9 cellular contexts compared by ENCODE assay signal in the genomic region with DNA sequence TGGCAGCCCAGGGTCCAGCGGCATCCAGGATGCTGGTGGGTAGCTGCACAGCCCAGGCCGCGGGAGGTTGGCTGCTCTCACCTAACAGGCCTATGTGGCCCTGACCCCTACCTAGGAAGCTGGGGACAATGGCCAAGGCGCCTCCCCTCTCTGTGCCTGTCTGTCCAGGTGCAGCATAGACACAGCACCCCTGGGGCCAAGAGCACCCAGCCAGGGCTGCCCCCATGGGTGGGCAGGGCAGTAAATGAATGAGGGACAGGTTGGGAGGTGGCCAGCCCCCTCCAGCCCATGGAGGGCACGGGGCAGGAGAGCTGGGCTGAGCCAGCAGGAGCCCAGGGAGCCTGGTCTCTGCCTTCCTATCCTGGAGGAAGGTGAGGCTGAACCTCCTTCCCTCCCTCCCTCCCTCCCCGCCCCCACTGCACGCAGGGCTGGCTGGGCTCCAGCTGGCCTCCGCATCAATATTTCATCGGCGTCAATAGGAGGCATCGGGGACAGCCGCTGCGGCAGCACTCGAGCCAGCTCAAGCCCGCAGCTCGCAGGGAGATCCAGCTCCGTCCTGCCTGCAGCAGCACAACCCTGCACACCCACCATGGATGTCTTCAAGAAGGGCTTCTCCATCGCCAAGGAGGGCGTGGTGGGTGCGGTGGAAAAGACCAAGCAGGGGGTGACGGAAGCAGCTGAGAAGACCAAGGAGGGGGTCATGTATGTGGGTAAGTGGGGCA. TPM values are rescaled to one million over a fixed set of nuclear protein-coding genes. Genes with fewer than 3 reads are reported as not detected.
DNase-seq lines count a peak whose midpoint lies in the region; ATAC-seq and TF ChIP-seq lines count a peak whose summit lies in the region.
"Had no signal": no experiment of that assay in that cellular context is flagged by ENCODE, and none has a peak within 500 bp of the region (broad histone marks: within the 10 kb centered on the region; RNA-seq: fewer than 3 reads in every experiment).

A gene (plus strand): TSS at position 491 of the 722 bp plus-strand sequence. CDS start 99 bp downstream, at position 590.

- H4K20me1 ChIP-seq in MM.1S (ENCODE audit: insufficient read depth, low read length): no peaks in the 10 kb centered on the region

- H3K4me1 ChIP-seq in endodermal cell (ENCODE audit: control insufficient read depth, insufficient read depth, low read length) (peaks cover 15% of the 10 kb centered on the region), mucosa of rectum (ENCODE audit: control insufficient read depth in 2 of 2, insufficient read depth in 2 of 2, low read length in 2 of 2) (peaks cover 0 to 3% of the 10 kb centered on the region in 2 donors), uterus (peaks cover 4 to 10% of the 10 kb centered on the region in 2 donors), MM.1S (ENCODE audit: low read length) (0 out of 2 replicates have a peak, but pooled peaks cover 3% of the 10 kb centered on the region)

- TF ChIP-seq CTCF in endodermal cell (conservative IDR thresholded peaks at IDR 0.05) (no peak), uterus (IDR thresholded peaks at IDR 0.05) (no peak), MM.1S (IDR thresholded peaks at IDR 0.05; ENCODE audit: low read length) (no peak)

- intact Hi-C loops in uterus (cut with DNase I; ENCODE audit: low total_unique reads): no loop called here

- no peaks in the 10 kb centered on the region for H3K9me2 ChIP-seq in MM.1S (replicated peaks; ENCODE audit: insufficient read depth, low read length)

- H3K27ac ChIP-seq in endodermal cell (ENCODE audit: low read depth, low read length) (no peak within 1 kb of the TSS), mucosa of rectum (ENCODE audit: low read depth in 2 of 2, low read length in 2 of 2) (peak within 1 kb of the TSS; percentile 21 to 52), uterus (peak within 1 kb of the TSS; percentile 76 to 82), MM.1S (ENCODE audit: low read length) (no peak within 1 kb of the TSS)

- H3F3A ChIP-seq in MM.1S (ENCODE audit: insufficient read depth, low read length): no peaks in the 10 kb centered on the region

- peaks cover 3% of the 10 kb centered on the region for H3K4me1 Mint-ChIP-seq in activated CD4-positive, alpha-beta T cell treated with anti-CD3 and anti-CD28 coated beads, Interleukin-2, amount 10 ng/mL, durations not matched to agents 7 days and 5 days
- H3K4me1 Mint-ChIP-seq in endodermal cell: peaks cover 19% of the 10 kb centered on the region

- H3K36me3 ChIP-seq in endodermal cell (ENCODE audit: control insufficient read depth, insufficient read depth, low read length): no peaks in the 10 kb centered on the region
- H3K36me3 ChIP-seq in mucosa of rectum (ENCODE audit: control insufficient read depth in 2 of 2, insufficient read depth in 2 of 2, low read length in 2 of 2): no peaks in the 10 kb centered on the region
- no peaks in the 10 kb centered on the region for H3K36me3 ChIP-seq in uterus
- no peaks in the 10 kb centered on the region for H3K36me3 ChIP-seq in MM.1S (replicated peaks; ENCODE audit: insufficient read depth, low read length)

- no peaks in the 10 kb centered on the region for H3K36me3 Mint-ChIP-seq in activated CD4-positive, alpha-beta T cell treated with anti-CD3 and anti-CD28 coated beads, Interleukin-2, amount 10 ng/mL, durations not matched to agents 7 days and 5 days (ENCODE audit: low read depth)
- H3K36me3 Mint-ChIP-seq in endodermal cell (ENCODE audit: low read depth): peaks cover 3% of the 10 kb centered on the region
- H3K36me3 Mint-ChIP-seq: activated naive CD4-positive, alpha-beta T cell treated with anti-CD3 and anti-CD28 coated beads, Interleukin-2, amount 50 U/mL, for 24 hours had no signal

- no peak within 1 kb of the TSS for H2AFZ ChIP-seq in MM.1S (ENCODE audit: low read length)

- no peak within 1 kb of the TSS for H3K4me3 ChIP-seq in endodermal cell (ENCODE audit: low read length)
- peak within 1 kb of the TSS in 1 of 2 donors; percentile 37 for H3K4me3 ChIP-seq in mucosa of rectum (ENCODE audit: low read length in 2 of 2)
- peak within 1 kb of the TSS; percentile 3 to 26 for H3K4me3 ChIP-seq in uterus
- no peak within 1 kb of the TSS for H3K4me3 ChIP-seq in MM.1S (ENCODE audit: low read length)

- no peaks in the 10 kb centered on the region for H3K27me3 ChIP-seq in endodermal cell (ENCODE audit: control insufficient read depth, insufficient read depth, low read length, poor library complexity, severe bottlenecking)
- no peaks in the 10 kb centered on the region for H3K27me3 ChIP-seq in mucosa of rectum (ENCODE audit: control insufficient read depth in 2 of 2, insufficient read depth in 2 of 2, low read length in 2 of 2)
- H3K27me3 ChIP-seq in uterus: no peaks in the 10 kb centered on the region
- no peaks in the 10 kb centered on the region for H3K27me3 ChIP-seq in MM.1S (replicated peaks; ENCODE audit: insufficient read depth, low read length)

- peaks cover 5% of the 10 kb centered on the region for H3K9me3 Mint-ChIP-seq in activated CD4-positive, alpha-beta T cell treated with anti-CD3 and anti-CD28 coated beads, Interleukin-2, amount 10 ng/mL, durations not matched to agents 7 days and 5 days
- peaks cover 10% of the 10 kb centered on the region for H3K9me3 Mint-ChIP-seq in endodermal cell
- H3K9me3 Mint-ChIP-seq: activated naive CD4-positive, alpha-beta T cell treated with anti-CD3 and anti-CD28 coated beads, Interleukin-2, amount 50 U/mL, for 24 hours had no signal

- ATAC-seq in GM21576 (IDR thresholded peaks at IDR 0.05; ENCODE audit: unreplicated experiment): no peak

- CTCF ChIA-PET in activated CD4-positive, alpha-beta T cell treated with anti-CD3 and anti-CD28 coated beads, Interleukin-2, amount 10 ng/mL, durations not matched to agents 7 days and 5 days (lab: Charles Lee): interaction anchor here (0.6 kb wide), 1 partner anchor 15 kb away, joined by 3 read pairs; no protein-coding TSS in a partner anchor

- no peaks in the 10 kb centered on the region for H3K27me3 Mint-ChIP-seq in activated CD4-positive, alpha-beta T cell treated with anti-CD3 and anti-CD28 coated beads, Interleukin-2, amount 10 ng/mL, durations not matched to agents 7 days and 5 days
- no peaks in the 10 kb centered on the region for H3K27me3 Mint-ChIP-seq in endodermal cell (ENCODE audit: insufficient read depth)
- H3K27me3 Mint-ChIP-seq: activated naive CD4-positive, alpha-beta T cell treated with anti-CD3 and anti-CD28 coated beads, Interleukin-2, amount 50 U/mL, for 24 hours had no signal

- no peak within 1 kb of the TSS for H3K9ac ChIP-seq in endodermal cell (ENCODE audit: extremely low read depth, low read length, poor library complexity, severe bottlenecking)
- no peak within 1 kb of the TSS for H3K9ac ChIP-seq in mucosa of rectum (ENCODE audit: low read depth in 1 of 2, low read length in 2 of 2)
- H3K9ac ChIP-seq in MM.1S (ENCODE audit: low read length): no peak within 1 kb of the TSS

- TF ChIP-seq POLR2A in uterus (IDR thresholded peaks at IDR 0.05): no peak

- H3K9me3 ChIP-seq in endodermal cell (ENCODE audit: control insufficient read depth, low read length) (peaks cover 6% of the 10 kb centered on the region), mucosa of rectum (ENCODE audit: control insufficient read depth in 2 of 2, low read length in 2 of 2) (no peaks in the 10 kb centered on the region), uterus (no peaks in the 10 kb centered on the region), MM.1S (replicated peaks; ENCODE audit: insufficient read depth, low read length) (no peaks in the 10 kb centered on the region)

- peak within 1 kb of the TSS; percentile 71 for H3K27ac Mint-ChIP-seq in activated CD4-positive, alpha-beta T cell treated with anti-CD3 and anti-CD28 coated beads, Interleukin-2, amount 10 ng/mL, durations not matched to agents 7 days and 5 days
- H3K27ac Mint-ChIP-seq in endodermal cell: no peak within 1 kb of the TSS
- H3K27ac Mint-ChIP-seq: activated naive CD4-positive, alpha-beta T cell treated with anti-CD3 and anti-CD28 coated beads, Interleukin-2, amount 50 U/mL, for 24 hours had no signal

- no peaks in the 10 kb centered on the region for H3K79me2 ChIP-seq in MM.1S (ENCODE audit: low read length)

- no peak for DNase-seq in activated CD4-positive, alpha-beta T cell treated with anti-CD3 and anti-CD28 coated beads, Interleukin-2, amount 10 ng/mL, durations not matched to agents 7 days and 5 days
- DNase-seq in activated CD4-positive, alpha-beta T cell treated with anti-CD3 and anti-CD28 coated beads for 48 hours: no peak
- DNase-seq in endodermal cell (peak; percentile 71), uterus (peak in 1 of 2 donors; percentile 66), MM.1S (no peak), Ammon's horn (ENCODE audit: low spot score) (no peak)

- POLR2A ChIA-PET in activated CD4-positive, alpha-beta T cell treated with anti-CD3 and anti-CD28 coated beads, Interleukin-2, amount 10 ng/mL, durations not matched to agents 7 days and 5 days (lab: Charles Lee): no interaction called here

- no peak within 1 kb of the TSS for H3K4me2 ChIP-seq in MM.1S (ENCODE audit: low read depth, low read length)

- WGBS in endodermal cell (ENCODE audit: insufficient coverage in 1 of 2, insufficient read length in 1 of 2), 2 experiments: 77 to 84% methylated on average over 18 to 21 of the region's 21 CpGs

- H3K4me3 Mint-ChIP-seq in activated CD4-positive, alpha-beta T cell treated with anti-CD3 and anti-CD28 coated beads, Interleukin-2, amount 10 ng/mL, durations not matched to agents 7 days and 5 days: no peak within 1 kb of the TSS
- no peak within 1 kb of the TSS for H3K4me3 Mint-ChIP-seq in endodermal cell
- H3K4me3 Mint-ChIP-seq: activated naive CD4-positive, alpha-beta T cell treated with anti-CD3 and anti-CD28 coated beads, Interleukin-2, amount 50 U/mL, for 24 hours had no signal

RNA-seq across cellular contexts. Expression of the gene that starts here (rescaled TPM):
- not detected for total RNA-seq in activated CD4-positive, alpha-beta T cell treated with anti-CD3 and anti-CD28 coated beads, Interleukin-2, amount 10 ng/mL, durations not matched to agents 7 days and 5 days
- total RNA-seq in endodermal cell (1 to 10 TPM in 1 of 2 donors, under 1 TPM in 1; 0.60 to 2.7 TPM), uterus (10 to 100 TPM in 3 of 4 donors, 1 to 10 TPM in 1; 5.5 to 68.6 (median 36.2) TPM)
- 14.7 TPM for polyA plus RNA-seq in endodermal cell (2013, experiment 1 of 2)
- 11.6 TPM for polyA plus RNA-seq in endodermal cell (2013, experiment 2 of 2)

Comparison
In these comparisons a context has a peak if more than half of its experiments do, and no peak if none do; other contexts are left out.
1. H3K27ac ChIP-seq: peak in mucosa of rectum (2 of 2) and uterus (2 of 2); none in endodermal cell (single experiment) and MM.1S (single experiment).
2. H3K4me3 ChIP-seq: peak in uterus (2 of 2); none in endodermal cell (single experiment) and MM.1S (single experiment).